Comparison of ENCODE assay signal across 30 cellular contexts in genomic region chr4:56187601-56188177, GRCh38.
"Had no signal": no experiment of that assay in that cellular context is flagged by ENCODE, and none has a peak within 500 bp of the region (broad histone marks: within the 10 kb centered on the region; RNA-seq: fewer than 3 reads in every experiment).

No MANE protein-coding gene starts in this region.

- H3K4me3 ChIP-seq: esophagus muscularis mucosa, gastroesophageal sphincter, heart left ventricle, lung, ovary, SK-N-MC, upper lobe of left lung had no signal

- DNase-seq: activated B cell treated with CpG ODN at 0.5 μM for 24 hours; activated CD4-positive, alpha-beta T cell treated with anti-CD3 and anti-CD28 coated beads for 36 hours; activated CD4-positive, alpha-beta T cell treated with anti-CD3 and anti-CD28 coated beads, Interleukin-2, amount 50 U/mL, for 48 hours; activated CD8-positive, alpha-beta memory T cell treated with anti-CD3 and anti-CD28 coated beads, Interleukin-2, amount 50 U/mL, for 48 hours; activated effector memory CD4-positive, alpha-beta T cell treated with Interleukin-2 at 50 U/mL for 16 hours; activated naive CD4-positive, alpha-beta T cell treated with anti-CD3 and anti-CD28 coated beads for 36 hours; activated naive CD8-positive, alpha-beta T cell treated with anti-CD3 and anti-CD28 coated beads, Interleukin-2, amount 10 ng/mL, durations not matched to agents 7 days and 5 days; activated T-cell treated with anti-CD3 and anti-CD28 coated beads, Interleukin-2, amount 50 U/mL, for 72 hours; brain microvascular endothelial cell; central memory CD4-positive, alpha-beta T cell; effector memory CD4-positive, alpha-beta T cell; heart left ventricle; left colon; naive thymus-derived CD8-positive, alpha-beta T cell; ovary; right cardiac atrium; stimulated activated CD4-positive, alpha-beta T cell treated with anti-CD3 and anti-CD28 coated beads, Interleukin-15, amount 100 ng/mL, for 24 hours; stimulated activated CD4-positive, alpha-beta T cell treated with anti-CD3 and anti-CD28 coated beads, Interleukin-2, amount 100 ng/mL, for 48 hours; stimulated activated CD8-positive, alpha-beta memory T cell treated with anti-CD3 and anti-CD28 coated beads, Interleukin-4, amount 100 ng/mL, for 48 hours; stimulated activated naive CD4-positive, alpha-beta T cell treated with Interleukin-2 at 50 U/mL for 16 hours; SW 1271; T-helper 17 cell; upper lobe of left lung had no signal

- H3K36me3 ChIP-seq: brain microvascular endothelial cell, esophagus muscularis mucosa, gastroesophageal sphincter, heart left ventricle, neutrophil, ovary, upper lobe of left lung had no signal

- H3K9me3 ChIP-seq: neutrophil, upper lobe of left lung had no signal

- H3K4me1 ChIP-seq: gastroesophageal sphincter, heart left ventricle, upper lobe of left lung had no signal

- H3K27me3 ChIP-seq: brain microvascular endothelial cell, esophagus muscularis mucosa, gastroesophageal sphincter, heart left ventricle, neutrophil, ovary, upper lobe of left lung had no signal

- ATAC-seq: activated CD4-positive, alpha-beta T cell treated with anti-CD3 and anti-CD28 coated beads for 36 hours; activated T-cell treated with anti-CD3 and anti-CD28 coated beads, Interleukin-2, amount 50 U/mL, for 72 hours; gastroesophageal sphincter; heart left ventricle; left colon; naive thymus-derived CD8-positive, alpha-beta T cell; right cardiac atrium; T-helper 17 cell had no signal

- H3K27ac ChIP-seq: brain microvascular endothelial cell, esophagus muscularis mucosa, gastroesophageal sphincter, heart left ventricle, neutrophil, ovary, SK-N-MC, upper lobe of left lung had no signal

- FAIRE-seq: colon, keratinocyte had no signal
